Comparison of ENCODE assay signal across 18 cellular contexts in genomic region chr10:3528271-3528670, GRCh38.
A peak's percentile ranks its signal among the peaks of the same experiment; 100 is the strongest.
DNase-seq lines count a peak whose midpoint lies in the region; ATAC-seq and TF ChIP-seq lines count a peak whose summit lies in the region.
"Had no signal": no experiment of that assay in that cellular context is flagged by ENCODE, and none has a peak within 500 bp of the region (broad histone marks: within the 10 kb centered on the region; RNA-seq: fewer than 3 reads in every experiment).

No MANE protein-coding gene starts in this region.

- intact Hi-C loops in sciatic nerve (cut with DNase I), result no loop called here
- intact Hi-C loops in activated naive CD4-positive, alpha-beta T cell treated with anti-CD3 and anti-CD28 coated beads for 36 hours (cut with micrococcal nuclease), result no loop called here

- H3K9ac ChIP-seq in adipocyte (ENCODE audit: low read length), result peak overlapping the region; percentile 79

- H3K36me3 ChIP-seq in adipocyte (ENCODE audit: control insufficient read depth, insufficient read depth, low read length, severe bottlenecking), result no peaks in the 10 kb centered on the region
- H3K36me3 ChIP-seq: gastrocnemius medialis, Peyer's patch had no signal

- CTCF ChIA-PET in activated naive CD4-positive, alpha-beta T cell treated with anti-CD3 and anti-CD28 coated beads for 36 hours (lab: Charles Lee), result no interaction called here

- ATAC-seq in sciatic nerve (peak; percentile 25), HG03432 (IDR thresholded peaks at IDR 0.05; ENCODE audit: unreplicated experiment) (no peak)
- ATAC-seq: gastrocnemius medialis, WTC11 had no signal

- no peaks in the 10 kb centered on the region for H3K9me3 ChIP-seq in adipocyte (ENCODE audit: control insufficient read depth, low read length)
- H3K9me3 ChIP-seq: gastrocnemius medialis, Peyer's patch had no signal

- H3K9me3 Mint-ChIP-seq in activated naive CD4-positive, alpha-beta T cell treated with anti-CD3 and anti-CD28 coated beads for 36 hours, result no peaks in the 10 kb centered on the region
- H3K9me3 Mint-ChIP-seq: memory B cell, WTC11 had no signal

- H3K36me3 Mint-ChIP-seq in activated naive CD4-positive, alpha-beta T cell treated with anti-CD3 and anti-CD28 coated beads for 36 hours (ENCODE audit: low read depth), result no peaks in the 10 kb centered on the region
- H3K36me3 Mint-ChIP-seq: activated naive CD8-positive, alpha-beta T cell; memory B cell; WTC11 had no signal

- H3K27me3 Mint-ChIP-seq in activated naive CD4-positive, alpha-beta T cell treated with anti-CD3 and anti-CD28 coated beads for 36 hours (ENCODE audit: low read depth), result no peaks in the 10 kb centered on the region

- H3K4me3 Mint-ChIP-seq in activated naive CD4-positive, alpha-beta T cell treated with anti-CD3 and anti-CD28 coated beads for 36 hours, result no peak overlapping the region
- H3K4me3 Mint-ChIP-seq: activated naive CD8-positive, alpha-beta T cell; memory B cell; WTC11 had no signal

- H3K4me1 ChIP-seq in adipocyte (ENCODE audit: control insufficient read depth, insufficient read depth, low read length), result peaks cover 49% of the 10 kb centered on the region

- H3K27ac Mint-ChIP-seq in activated naive CD4-positive, alpha-beta T cell treated with anti-CD3 and anti-CD28 coated beads for 36 hours, result no peak overlapping the region
- H3K27ac Mint-ChIP-seq: activated naive CD8-positive, alpha-beta T cell; memory B cell; WTC11 had no signal

- no peak for TF ChIP-seq CTCF in fibroblast of mammary gland (conservative IDR thresholded peaks at IDR 0.05; ENCODE audit: control insufficient read depth, insufficient read depth, low read depth, low read length)

- DNase-seq in AG08395 (ENCODE audit: low spot score) (peak; percentile 34), adipocyte (ENCODE audit: low read depth) (no peak), fibroblast of mammary gland (ENCODE audit: low read depth) (peak; percentile 54), sciatic nerve (ENCODE audit: low spot score) (no peak), NCI-H2227 (lab: John Stamatoyannopoulos, UW; ENCODE audit: unreplicated experiment) (no peak)
- DNase-seq in stimulated activated CD4-positive, alpha-beta T cell treated with anti-CD3 and anti-CD28 coated beads, Interleukin-1b, Interleukin-23, amount 100 ng/mL, for 48 hours, result no peak
- no peak for DNase-seq in activated naive CD4-positive, alpha-beta T cell treated with anti-CD3 and anti-CD28 coated beads for 36 hours
- DNase-seq: cortex of kidney, gastrocnemius medialis, kidney glomerular epithelial cell, NCI-H1417 treated with DMSO at 0.1 percent for 48 hours, NCI-H524 treated with DMSO at 0.1 percent for 48 hours, Peyer's patch had no signal

- H3K4me1 Mint-ChIP-seq in activated naive CD4-positive, alpha-beta T cell treated with anti-CD3 and anti-CD28 coated beads for 36 hours (ENCODE audit: low read depth), result no peaks in the 10 kb centered on the region
- H3K4me1 Mint-ChIP-seq: WTC11 had no signal

- H3K4me3 ChIP-seq in adipocyte (ENCODE audit: low read length) (peak overlapping the region; percentile 62), fibroblast of mammary gland (ENCODE audit: control insufficient read depth, low read depth, low read length) (no peak overlapping the region)
- H3K4me3 ChIP-seq: gastrocnemius medialis, Peyer's patch, SK-N-MC had no signal

- no peaks in the 10 kb centered on the region for H3K27me3 ChIP-seq in adipocyte (replicated peaks; ENCODE audit: control insufficient read depth, insufficient read depth, low read length)
- H3K27me3 ChIP-seq: gastrocnemius medialis, Peyer's patch had no signal

Comparison
In these comparisons a context has a peak if more than half of its experiments do, and no peak if none do; other contexts are left out.
1. DNase-seq: peak in AG08395 (single experiment) and fibroblast of mammary gland (single experiment); none in adipocyte (single experiment), sciatic nerve (single experiment), stimulated activated CD4-positive, alpha-beta T cell treated with anti-CD3 and anti-CD28 coated beads, Interleukin-1b, Interleukin-23, amount 100 ng/mL, for 48 hours (single experiment), activated naive CD4-positive, alpha-beta T cell treated with anti-CD3 and anti-CD28 coated beads for 36 hours (single experiment) and NCI-H2227 (single experiment).